Comparison of ENCODE assay signal across 30 cellular contexts in the genomic region with DNA sequence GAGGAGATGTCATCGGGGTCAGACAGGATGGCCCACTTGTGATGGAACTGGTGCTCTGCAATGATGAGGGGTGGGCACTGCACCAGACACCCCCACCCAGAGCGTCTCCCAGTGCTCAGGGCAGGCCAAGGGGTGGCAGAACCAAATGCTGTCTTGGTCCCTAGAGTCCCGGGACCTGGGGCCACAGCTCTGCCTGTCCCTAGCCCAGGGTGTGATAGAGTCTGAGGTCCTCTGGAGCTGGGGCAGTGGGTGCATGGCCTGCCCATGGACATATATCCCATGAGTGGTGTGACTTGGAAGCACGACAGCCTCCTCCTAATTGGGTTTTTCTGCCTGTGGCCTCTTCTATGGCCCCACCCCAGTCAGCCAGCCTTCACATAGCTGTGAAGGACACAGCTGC. TPM values are rescaled to one million over a fixed set of nuclear protein-coding genes. Genes with fewer than 3 reads are reported as not detected.
"Had no signal": no experiment of that assay in that cellular context is flagged by ENCODE, and none has a peak within 500 bp of the region (broad histone marks: within the 10 kb centered on the region; RNA-seq: fewer than 3 reads in every experiment).

No MANE protein-coding gene starts in this region.

- H3K4me3 ChIP-seq: ascending aorta, esophagus squamous epithelium, gastroesophageal sphincter had no signal

- FAIRE-seq: bronchial epithelial cell, colon, endometrium, endothelial cell of umbilical vein had no signal

- H3K27me3 ChIP-seq: ascending aorta, brain microvascular endothelial cell had no signal

- H3K27ac ChIP-seq: ascending aorta, brain microvascular endothelial cell, epithelial cell of prostate, esophagus squamous epithelium, gastroesophageal sphincter had no signal

- H3K36me3 ChIP-seq: ascending aorta, brain microvascular endothelial cell, esophagus squamous epithelium, gastroesophageal sphincter had no signal

- H3K9me3 ChIP-seq: ascending aorta, esophagus squamous epithelium, gastroesophageal sphincter had no signal

- H3K4me1 ChIP-seq: ascending aorta, esophagus squamous epithelium had no signal

- ATAC-seq: activated CD4-positive, alpha-beta T cell treated with anti-CD3 and anti-CD28 coated beads for 36 hours; activated CD8-positive, alpha-beta memory T cell treated with anti-CD3 and anti-CD28 coated beads, Interleukin-2, amount 10 ng/mL, durations not matched to agents 7 days and 5 days; activated CD8-positive, alpha-beta T cell treated with anti-CD3 and anti-CD28 coated beads, Interleukin-2, amount 10 ng/mL, durations not matched to agents 7 days and 5 days; activated naive CD8-positive, alpha-beta T cell treated with anti-CD3 and anti-CD28 coated beads, Interleukin-2, amount 50 U/mL, for 24 hours; gastroesophageal sphincter had no signal

- DNase-seq: activated CD4-positive, alpha-beta memory T cell treated with anti-CD3 and anti-CD28 coated beads for 36 hours; activated CD4-positive, alpha-beta T cell treated with anti-CD3 and anti-CD28 coated beads for 36 hours; activated CD4-positive, alpha-beta T cell treated with anti-CD3 and anti-CD28 coated beads, Interleukin-2, amount 10 ng/mL, durations not matched to agents 24 days and 14 days; activated CD4-positive, CD25-positive, alpha-beta regulatory T cell; activated CD4-positive, CD25-positive, alpha-beta regulatory T cell treated with anti-CD3 and anti-CD28 coated beads, Interleukin-2, amount 50 U/mL, for 72 hours; activated CD8-positive, alpha-beta memory T cell treated with anti-CD3 and anti-CD28 coated beads, Interleukin-2, amount 10 ng/mL, durations not matched to agents 7 days and 5 days; activated CD8-positive, alpha-beta memory T cell treated with anti-CD3 and anti-CD28 coated beads, Interleukin-2, amount 50 U/mL, for 4 hours; activated CD8-positive, alpha-beta T cell treated with anti-CD3 and anti-CD28 coated beads, Interleukin-2, amount 10 ng/mL, durations not matched to agents 7 days and 5 days; activated effector memory CD4-positive, alpha-beta T cell treated with anti-CD3 and anti-CD28 coated beads, Interleukin-2, amount 50 U/mL, for 16 hours; activated naive CD4-positive, alpha-beta T cell treated with anti-CD3 and anti-CD28 coated beads for 36 hours; activated naive CD8-positive, alpha-beta T cell treated with anti-CD3 and anti-CD28 coated beads for 36 hours; activated naive CD8-positive, alpha-beta T cell treated with anti-CD3 and anti-CD28 coated beads, Interleukin-2, amount 50 U/mL, for 24 hours; activated T-cell treated with anti-CD3 and anti-CD28 coated beads, Interleukin-2, amount 50 U/mL, for 1 hour; activated T-cell treated with anti-CD3 and anti-CD28 coated beads, Interleukin-2, amount 50 U/mL, for 48 hours; brain microvascular endothelial cell; cortex of kidney; dermis blood vessel endothelial cell; effector CD8-positive, alpha-beta T cell; esophagus squamous epithelium; foreskin melanocyte; T-helper 2 cell had no signal

RNA-seq across cellular contexts. Expression of a gene that starts 6.7 kb away (rescaled TPM):
- total RNA-seq: ascending aorta, bronchial epithelial cell, cardiac septum, fibroblast of lung had no signal
- polyA plus RNA-seq: fibroblast of lung had no signal
